In genomic region chr7:113085781-113086390, GRCh38 we compare ENCODE assay signal across 8 cellular contexts. TPM values are rescaled to one million over a fixed set of nuclear protein-coding genes. Genes with fewer than 3 reads are reported as not detected.
A peak's percentile ranks its signal among the peaks of the same experiment; 100 is the strongest.
DNase-seq lines count a peak whose midpoint lies in the region; ATAC-seq, FAIRE-seq and TF ChIP-seq lines count a peak whose summit lies in the region.

No MANE protein-coding gene starts in this region.

- TF ChIP-seq POLR2A in endothelial cell of umbilical vein (IDR thresholded peaks at IDR 0.05; ENCODE audit: low read depth, low read length) = no peak

- H3K9me1 ChIP-seq in endothelial cell of umbilical vein (replicated peaks; ENCODE audit: control insufficient read depth, extremely low read depth, insufficient read depth, low read length) = no peaks in the 10 kb centered on the region

- no peaks in the 10 kb centered on the region for H3K79me2 ChIP-seq in endothelial cell of umbilical vein (ENCODE audit: control insufficient read depth, insufficient read depth, low read length)

- H3K9me3 ChIP-seq in endothelial cell of umbilical vein (replicated peaks; ENCODE audit: control insufficient read depth, insufficient read depth, low read length) (no peaks in the 10 kb centered on the region), pancreas (no peaks in the 10 kb centered on the region), A673 (ENCODE audit: low read depth, low read length, poor library complexity, severe bottlenecking) (no peaks in the 10 kb centered on the region)

- BruUV-seq in endothelial cell of umbilical vein (replicated peaks; lab: Mats Ljungman, UMichigan) (no TSS peak), A673 (replicated peaks; lab: Mats Ljungman, UMichigan) (no TSS peak)

- WGBS in pancreas, 2 donors = 13 to 23% methylated on average over 16 of the region's 16 CpGs

- no peak overlapping the region for H3K27ac ChIP-seq in endothelial cell of umbilical vein (ENCODE audit: insufficient read depth, low read depth, low read length)
- H3K27ac ChIP-seq in pancreas = no peak overlapping the region
- H3K27ac ChIP-seq in A673 (ENCODE audit: low read depth, low read length, poor library complexity, severe bottlenecking) = no peak overlapping the region

- H3K27me3 ChIP-seq in endothelial cell of umbilical vein (ENCODE audit: control insufficient read depth in 2 of 2, insufficient read depth in 2 of 2, low read length in 2 of 2) (peaks cover 15 to 43% of the 10 kb centered on the region in 2 experiments), pancreas (no peaks in the 10 kb centered on the region), A673 (replicated peaks; ENCODE audit: insufficient read depth, low read depth, low read length, poor library complexity) (peaks cover 17% of the 10 kb centered on the region)

- dilution Hi-C loops in endothelial cell of umbilical vein (cut with MboI; ENCODE audit: extremely low pct_ligation_motif_present, low sequenced_read_pairs) = no loop called here

- H3K4me3 ChIP-seq in AG09309 (ENCODE audit: control insufficient read depth, low read depth, low read length) = peak overlapping the region; percentile 56
- H3K4me3 ChIP-seq in endothelial cell of umbilical vein (replicated peaks in 1 of 3; ENCODE audit: insufficient read depth in 1 of 3, low read depth in 1 of 3, low read length in 3 of 3) = peak overlapping the region in 2 of 3 experiments; percentile 5 to 48
- H3K4me3 ChIP-seq in pancreas = peak overlapping the region in 2 of 4 donors; percentile 19 to 48
- no peak overlapping the region for H3K4me3 ChIP-seq in A673 (ENCODE audit: low read depth, low read length, poor library complexity, severe bottlenecking)

- no peak for DNase-seq in AG09309 (ENCODE audit: low read depth)
- DNase-seq in NCI-H82 treated with DMSO at 0.1 percent for 48 hours (lab: John Stamatoyannopoulos, UW; ENCODE audit: unreplicated experiment) = peak; percentile 44
- peak; percentile 3 for DNase-seq in endothelial cell of umbilical vein (ENCODE audit: low read depth, low spot score)
- no peak for DNase-seq in pancreas
- DNase-seq in A673 (ENCODE audit: low spot score) = no peak
- DNase-seq in NCI-H187 treated with DMSO at 0.1 percent for 48 hours (lab: John Stamatoyannopoulos, UW) = no peak
- no peak for DNase-seq in GOT3 (lab: John Stamatoyannopoulos, UW)

- POLR2A ChIA-PET in endothelial cell of umbilical vein (lab: Charles Lee) (interaction anchor here (0.6 kb wide), 1 partner anchor 985 kb away, joined by 5 read pairs; no protein-coding TSS in a partner anchor), A673 (lab: Charles Lee; ENCODE audit: low non-redundant PET) (no interaction called here)

- H3K4me1 ChIP-seq in endothelial cell of umbilical vein (ENCODE audit: control insufficient read depth, extremely low read depth, insufficient read depth, low read length) (peaks cover 6% of the 10 kb centered on the region), pancreas (no peaks in the 10 kb centered on the region), A673 (ENCODE audit: insufficient read depth, low read length, poor library complexity, severe bottlenecking) (no peaks in the 10 kb centered on the region)

- intact Hi-C loops in endothelial cell of umbilical vein (cut with micrococcal nuclease) = loop anchor here (2.0 kb wide), 1 partner anchor 33 kb away; the partner anchor contains the start of gene SMIM30
- intact Hi-C loops in pancreas (cut with DNase I) = no loop called here
- intact Hi-C loops in A673 (cut with micrococcal nuclease; ENCODE audit: unreplicated experiment) = no loop called here

- TF ChIP-seq CTCF in AG09309 (IDR thresholded peaks at IDR 0.05; ENCODE audit: control insufficient read depth, insufficient read depth, low read depth, low read length, missing control alignments) = no peak
- TF ChIP-seq CTCF in endothelial cell of umbilical vein (IDR thresholded peaks at IDR 0.05; ENCODE audit: extremely low read depth in 1 of 2, insufficient read depth in 1 of 2, low read depth in 1 of 2, low read length in 2 of 2) = no peak
- TF ChIP-seq CTCF in pancreas (IDR thresholded peaks at IDR 0.05) = no peak
- no peak for TF ChIP-seq CTCF in A673 (conservative IDR thresholded peaks at IDR 0.05; ENCODE audit: low read depth, low read length)

- no peaks in the 10 kb centered on the region for H3K36me3 ChIP-seq in endothelial cell of umbilical vein (ENCODE audit: control insufficient read depth in 2 of 2, extremely low read depth in 1 of 2, insufficient read depth in 2 of 2, low read length in 2 of 2)
- H3K36me3 ChIP-seq in pancreas = no peaks in the 10 kb centered on the region
- no peaks in the 10 kb centered on the region for H3K36me3 ChIP-seq in A673 (ENCODE audit: insufficient read depth, low read length, poor library complexity, severe bottlenecking)

- ATAC-seq in GM21576 (IDR thresholded peaks at IDR 0.05; ENCODE audit: unreplicated experiment) (peak; percentile 27), pancreas (peak; percentile 13 to 33 (median 28))

- H4K20me1 ChIP-seq in endothelial cell of umbilical vein (replicated peaks; ENCODE audit: control insufficient read depth, extremely low read depth, insufficient read depth, low read length) = no peaks in the 10 kb centered on the region

- no peak overlapping the region for H3K9ac ChIP-seq in endothelial cell of umbilical vein (replicated peaks; ENCODE audit: extremely low read depth, insufficient read depth, low read length)

- peak overlapping the region; percentile 84 for H2AFZ ChIP-seq in endothelial cell of umbilical vein (ENCODE audit: low read depth, low read length)

- H3K4me2 ChIP-seq in endothelial cell of umbilical vein (ENCODE audit: insufficient read depth, low read length) = peak overlapping the region; percentile 83

- FAIRE-seq in endothelial cell of umbilical vein (lab: Jason Lieb, UNC) (no peak), pancreas (lab: Jason Lieb, UNC) (no peak)

- CTCF ChIA-PET in endothelial cell of umbilical vein (lab: Charles Lee) = interaction anchor here (0.6 to 1.4 kb wide), 8 partner anchors 9 to 745 kb away, joined by 3 to 6 read pairs (median 4); no protein-coding TSS in a partner anchor
- CTCF ChIA-PET in A673 (lab: Charles Lee) = interaction anchor here (0.6 kb wide), 2 partner anchors 32 to 128 kb away, joined by 3 to 4 read pairs; partner anchors contain the start of gene SMIM30

TF ChIP-seq in endothelial cell of umbilical vein, 7 proteins besides CTCF, POLR2A, EP300 and RAD21:
- TF ChIP-seq EZH2 (IDR thresholded peaks at IDR 0.05; ENCODE audit: borderline replicate concordance, low read depth, low read length, severe bottlenecking) (peak; percentile 3), JUN (IDR thresholded peaks at IDR 0.05; ENCODE audit: borderline replicate concordance, insufficient read depth, insufficient read length, low read depth) (no peak)

RNA-seq across cellular contexts. Expression of gene GPR85, which starts 0.7 kb away (rescaled TPM):
- 0.48 and 0.64 TPM in 2 replicates for total RNA-seq in endothelial cell of umbilical vein
- polyA plus RNA-seq in endothelial cell of umbilical vein = 0.41 and 0.54 TPM in 2 replicates
- 0.26 and 0.31 TPM in 2 replicates for polyA plus RNA-seq in endothelial cell of umbilical vein (2011; cell fraction: cytosol; rRNA removed)
- 0.42 and 0.50 TPM in 2 replicates for polyA plus RNA-seq in endothelial cell of umbilical vein (2011; cell fraction: nucleus; rRNA removed)
- polyA plus RNA-seq in endothelial cell of umbilical vein (2012) = 0.07 and 0.29 TPM in 2 replicates
- 0.29 and 2.1 TPM in 2 replicates for polyA minus RNA-seq in endothelial cell of umbilical vein
- not detected for polyA minus RNA-seq in endothelial cell of umbilical vein (2011; cell fraction: cytosol; rRNA and poly(A)+ RNA removed)
- polyA minus RNA-seq in endothelial cell of umbilical vein (2011; cell fraction: nucleus; rRNA and poly(A)+ RNA removed) = 0.10 and 0.72 TPM in 2 replicates
- total RNA-seq in pancreas = under 1 TPM in 5 of 6 donors, not detected in 1; 0.06 to 0.28 (median 0.23) TPM
- 1 to 10 TPM in 1 of 2 donors, under 1 TPM in 1; 0.11 to 1.2 TPM for polyA plus RNA-seq in pancreas
- total RNA-seq in A673 (2021) = 0.32 TPM in 1 of 2 replicates, not detected in the other

RNA-seq across cellular contexts. Expression of gene SMIM30, which starts 32.5 kb away (rescaled TPM):
- total RNA-seq in endothelial cell of umbilical vein (39.1 and 41.7 TPM in 2 replicates), pancreas (10 to 100 TPM; 12.4 to 24.2 (median 18.1) TPM), A673 (2021) (39.8 and 40.8 TPM in 2 replicates)
- polyA plus RNA-seq in endothelial cell of umbilical vein (23.3 and 26.3 TPM in 2 replicates), pancreas (10 to 100 TPM; 48.7 to 50.8 TPM)
- polyA plus RNA-seq in endothelial cell of umbilical vein (2011; cell fraction: cytosol; rRNA removed) = 33.9 and 35.7 TPM in 2 replicates
- polyA plus RNA-seq in endothelial cell of umbilical vein (2011; cell fraction: nucleus; rRNA removed) = 12.1 and 13.1 TPM in 2 replicates
- 28.1 and 36.6 TPM in 2 replicates for polyA plus RNA-seq in endothelial cell of umbilical vein (2012)
- polyA minus RNA-seq in endothelial cell of umbilical vein = 25.4 and 31.4 TPM in 2 replicates
- 8.0 TPM for polyA minus RNA-seq in endothelial cell of umbilical vein (2011; cell fraction: cytosol; rRNA and poly(A)+ RNA removed)
- 3.2 and 4.8 TPM in 2 replicates for polyA minus RNA-seq in endothelial cell of umbilical vein (2011; cell fraction: nucleus; rRNA and poly(A)+ RNA removed)

Comparison
In these comparisons a context has a peak if more than half of its experiments do, and no peak if none do; other contexts are left out.
1. DNase-seq: peak in NCI-H82 treated with DMSO at 0.1 percent for 48 hours (single experiment) and endothelial cell of umbilical vein (single experiment); none in AG09309 (single experiment), pancreas (0 of 6), A673 (single experiment), NCI-H187 treated with DMSO at 0.1 percent for 48 hours (single experiment) and GOT3 (single experiment).